ENCODE assay signal across 12 cellular contexts in genomic region chr12:12018454-12018853, GRCh38. TPM values are rescaled to one million over a fixed set of nuclear protein-coding genes. Genes with fewer than 3 reads are reported as not detected.
DNase-seq lines count a peak whose midpoint lies in the region; ATAC-seq, FAIRE-seq and TF ChIP-seq lines count a peak whose summit lies in the region.
"Had no signal": no experiment of that assay in that cellular context is flagged by ENCODE, and none has a peak within 500 bp of the region (broad histone marks: within the 10 kb centered on the region; RNA-seq: fewer than 3 reads in every experiment).

No MANE protein-coding gene starts in this region.

- peak overlapping the region; percentile 63 for H3K27ac Mint-ChIP-seq in Calu3 (ENCODE audit: unreplicated experiment)

- no peak overlapping the region for H3K4me3 Mint-ChIP-seq in Calu3 (ENCODE audit: low read depth, unreplicated experiment)
- H3K4me3 Mint-ChIP-seq: CD8-positive, alpha-beta memory T cell had no signal

- CTCF ChIA-PET in Calu3 (lab: Charles Lee) = no interaction called here

- DNase-seq in Calu3 (no peak), M059J (ENCODE audit: low read depth) (peak; percentile 90), bronchial epithelial cell (ENCODE audit: low read depth) (peak; percentile 29), midbrain (lab: John Stamatoyannopoulos, UW) (peak; percentile 74), 8988T (no peak), NCI-H2029 (lab: John Stamatoyannopoulos, UW) (no peak)
- DNase-seq: activated naive CD4-positive, alpha-beta T cell; CD8-positive, alpha-beta memory T cell; Kasumi-1; right lobe of liver had no signal

- no peaks in the 10 kb centered on the region for H3K27me3 ChIP-seq in bronchial epithelial cell (ENCODE audit: control insufficient read depth, insufficient read depth, low read length)
- H3K27me3 ChIP-seq: right lobe of liver had no signal

- no peaks in the 10 kb centered on the region for H3K36me3 ChIP-seq in bronchial epithelial cell (ENCODE audit: control insufficient read depth, insufficient read depth, low read length)
- H3K36me3 ChIP-seq: right lobe of liver had no signal

- TF ChIP-seq CTCF in Calu3 (IDR thresholded peaks at IDR 0.05; ENCODE audit: unreplicated experiment) = no peak
- TF ChIP-seq CTCF in bronchial epithelial cell (IDR thresholded peaks at IDR 0.05; ENCODE audit: insufficient read depth, low read length, severe bottlenecking) = no peak

- no TSS peak for BruUV-seq in Calu3 (replicated peaks; lab: Mats Ljungman, UMichigan)

- H3K27me3 Mint-ChIP-seq in Calu3 (ENCODE audit: unreplicated experiment) = no peaks in the 10 kb centered on the region

- H3K36me3 Mint-ChIP-seq in Calu3 (ENCODE audit: insufficient read depth, unreplicated experiment) = no peaks in the 10 kb centered on the region

- no peaks in the 10 kb centered on the region for H3K9me3 Mint-ChIP-seq in Calu3 (ENCODE audit: low read depth, unreplicated experiment)
- H3K9me3 Mint-ChIP-seq: CD8-positive, alpha-beta memory T cell had no signal

- ATAC-seq in GM18511 (IDR thresholded peaks at IDR 0.05; ENCODE audit: unreplicated experiment) (no peak), GM21515 (IDR thresholded peaks at IDR 0.05; ENCODE audit: unreplicated experiment) (no peak)

- FAIRE-seq in bronchial epithelial cell (lab: Jason Lieb, UNC) = no peak

- no peak overlapping the region for H3K4me3 ChIP-seq in bronchial epithelial cell (ENCODE audit: low read depth, low read length)
- H3K4me3 ChIP-seq: right lobe of liver had no signal

- intact Hi-C loops in Calu3 (cut with micrococcal nuclease; ENCODE audit: unreplicated experiment) = no loop called here

- peaks cover 16% of the 10 kb centered on the region for H3K4me1 Mint-ChIP-seq in Calu3 (ENCODE audit: low read depth, unreplicated experiment)

RNA-seq across cellular contexts. Expression of gene BCL2L14, which starts 52.3 kb away (rescaled TPM):
- total RNA-seq in Calu3 (2022) (5.5 and 8.7 TPM in 2 replicates), bronchial epithelial cell (under 0.01 TPM in 1 of 2 replicates, not detected in the other)
- 0.05 and 6.7 TPM in 2 replicates for total RNA-seq in M059J (2014; rRNA removed; shearing (Covaris generic))

Comparison
In these comparisons a context has a peak if more than half of its experiments do, and no peak if none do; other contexts are left out.
1. DNase-seq: peak in M059J (single experiment), bronchial epithelial cell (single experiment) and midbrain (single experiment); none in Calu3 (single experiment), 8988T (single experiment) and NCI-H2029 (single experiment).